8 cellular contexts compared by ENCODE assay signal in genomic region chr5:150000261-150000989, GRCh38. TPM values are rescaled to one million over a fixed set of nuclear protein-coding genes. Genes with fewer than 3 reads are reported as not detected.
DNase-seq lines count a peak whose midpoint lies in the region; ATAC-seq and TF ChIP-seq lines count a peak whose summit lies in the region.

A gene with protein sequence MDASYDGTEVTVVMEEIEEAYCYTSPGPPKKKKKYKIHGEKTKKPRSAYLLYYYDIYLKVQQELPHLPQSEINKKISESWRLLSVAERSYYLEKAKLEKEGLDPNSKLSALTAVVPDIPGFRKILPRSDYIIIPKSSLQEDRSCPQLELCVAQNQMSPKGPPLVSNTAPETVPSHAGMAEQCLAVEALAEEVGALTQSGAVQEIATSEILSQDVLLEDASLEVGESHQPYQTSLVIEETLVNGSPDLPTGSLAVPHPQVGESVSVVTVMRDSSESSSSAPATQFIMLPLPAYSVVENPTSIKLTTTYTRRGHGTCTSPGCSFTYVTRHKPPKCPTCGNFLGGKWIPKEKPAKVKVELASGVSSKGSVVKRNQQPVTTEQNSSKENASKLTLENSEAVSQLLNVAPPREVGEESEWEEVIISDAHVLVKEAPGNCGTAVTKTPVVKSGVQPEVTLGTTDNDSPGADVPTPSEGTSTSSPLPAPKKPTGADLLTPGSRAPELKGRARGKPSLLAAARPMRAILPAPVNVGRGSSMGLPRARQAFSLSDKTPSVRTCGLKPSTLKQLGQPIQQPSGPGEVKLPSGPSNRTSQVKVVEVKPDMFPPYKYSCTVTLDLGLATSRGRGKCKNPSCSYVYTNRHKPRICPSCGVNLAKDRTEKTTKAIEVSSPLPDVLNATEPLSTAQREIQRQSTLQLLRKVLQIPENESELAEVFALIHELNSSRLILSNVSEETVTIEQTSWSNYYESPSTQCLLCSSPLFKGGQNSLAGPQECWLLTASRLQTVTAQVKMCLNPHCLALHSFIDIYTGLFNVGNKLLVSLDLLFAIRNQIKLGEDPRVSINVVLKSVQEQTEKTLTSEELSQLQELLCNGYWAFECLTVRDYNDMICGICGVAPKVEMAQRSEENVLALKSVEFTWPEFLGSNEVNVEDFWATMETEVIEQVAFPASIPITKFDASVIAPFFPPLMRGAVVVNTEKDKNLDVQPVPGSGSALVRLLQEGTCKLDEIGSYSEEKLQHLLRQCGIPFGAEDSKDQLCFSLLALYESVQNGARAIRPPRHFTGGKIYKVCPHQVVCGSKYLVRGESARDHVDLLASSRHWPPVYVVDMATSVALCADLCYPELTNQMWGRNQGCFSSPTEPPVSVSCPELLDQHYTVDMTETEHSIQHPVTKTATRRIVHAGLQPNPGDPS (N-terminal part only) (plus strand): TSS chr5:150000739. CDS start chr5:150004853, 4,114 bp downstream.
Gene TIGD6 (minus strand): TSS chr5:150000654. CDS start chr5:149996348, 4,306 bp downstream.

- H3K4me2 ChIP-seq in OCI-LY3 (ENCODE audit: low read length) = peak within 1 kb of the TSS; percentile 98

- H3K9ac ChIP-seq in OCI-LY3 (ENCODE audit: low read length) = peak within 1 kb of the TSS; percentile 95

- DNase-seq in DMS114 treated with DMSO at 0.1 percent for 48 hours (lab: John Stamatoyannopoulos, UW; ENCODE audit: unreplicated experiment) = peak; percentile 90
- peak; percentile 77 for DNase-seq in HuH-7.5 (ENCODE audit: low spot score)
- peak; percentile 65 for DNase-seq in activated T-cell treated with anti-CD3 and anti-CD28 coated beads for 4 hours
- peak; percentile 55 for DNase-seq in epithelial cell of prostate (ENCODE audit: low read depth, low spot score)
- peak; percentile 93 for DNase-seq in mucosa of gallbladder (ENCODE audit: low spot score)
- DNase-seq in stimulated activated CD8-positive, alpha-beta memory T cell treated with anti-CD3 and anti-CD28 coated beads, Interleukin-4, amount 100 ng/mL, for 24 hours (ENCODE audit: low read depth) = peak; percentile 88

- ATAC-seq in GM21528 (IDR thresholded peaks at IDR 0.05; ENCODE audit: low FRiP score, unreplicated experiment) = peak; percentile 89

- no peak for TF ChIP-seq CTCF in OCI-LY3 (IDR thresholded peaks at IDR 0.05; ENCODE audit: low read depth, low read length)

- H3K36me3 ChIP-seq in OCI-LY3 (replicated peaks; ENCODE audit: low read depth, low read length) = peaks cover 10% of the 10 kb centered on the region

- no peaks in the 10 kb centered on the region for H3K9me3 ChIP-seq in OCI-LY3 (ENCODE audit: insufficient read depth, low read length)

- peak within 1 kb of the TSS; percentile 100 for H3K4me3 ChIP-seq in OCI-LY3 (ENCODE audit: low read length)

- H2AFZ ChIP-seq in OCI-LY3 (ENCODE audit: low read depth, low read length) = peak within 1 kb of the TSS; percentile 87

- H3K4me1 ChIP-seq in OCI-LY3 (ENCODE audit: low read length) = peaks cover 19% of the 10 kb centered on the region

- peaks cover 53% of the 10 kb centered on the region for H3K79me2 ChIP-seq in OCI-LY3 (ENCODE audit: low read length)

- H3K27ac ChIP-seq in OCI-LY3 (ENCODE audit: low read length) = peak within 1 kb of the TSS; percentile 78
- peak within 1 kb of the TSS; percentile 96 for H3K27ac ChIP-seq in epithelial cell of prostate

- no peaks in the 10 kb centered on the region for H3K27me3 ChIP-seq in OCI-LY3 (ENCODE audit: low read depth, low read length)

- peaks cover 12% of the 10 kb centered on the region; the same call in 1 of the 2 replicates for H4K20me1 ChIP-seq in OCI-LY3 (ENCODE audit: insufficient read depth, low read length)

RNA-seq across cellular contexts. Expression of the first gene that starts in this region (rescaled TPM):
- 29.6 TPM for total RNA-seq in mucosa of gallbladder

RNA-seq across cellular contexts. Expression of gene TIGD6, which starts in this region (rescaled TPM):
- 6.5 TPM for total RNA-seq in mucosa of gallbladder

Comparison
In these comparisons a context has a peak if more than half of its experiments do, and no peak if none do; other contexts are left out.
1. Peak in every context shown above with its lines: DNase-seq, ATAC-seq, H3K4me3 ChIP-seq and H3K27ac ChIP-seq.